14 cellular contexts compared by ENCODE assay signal in the genomic region with DNA sequence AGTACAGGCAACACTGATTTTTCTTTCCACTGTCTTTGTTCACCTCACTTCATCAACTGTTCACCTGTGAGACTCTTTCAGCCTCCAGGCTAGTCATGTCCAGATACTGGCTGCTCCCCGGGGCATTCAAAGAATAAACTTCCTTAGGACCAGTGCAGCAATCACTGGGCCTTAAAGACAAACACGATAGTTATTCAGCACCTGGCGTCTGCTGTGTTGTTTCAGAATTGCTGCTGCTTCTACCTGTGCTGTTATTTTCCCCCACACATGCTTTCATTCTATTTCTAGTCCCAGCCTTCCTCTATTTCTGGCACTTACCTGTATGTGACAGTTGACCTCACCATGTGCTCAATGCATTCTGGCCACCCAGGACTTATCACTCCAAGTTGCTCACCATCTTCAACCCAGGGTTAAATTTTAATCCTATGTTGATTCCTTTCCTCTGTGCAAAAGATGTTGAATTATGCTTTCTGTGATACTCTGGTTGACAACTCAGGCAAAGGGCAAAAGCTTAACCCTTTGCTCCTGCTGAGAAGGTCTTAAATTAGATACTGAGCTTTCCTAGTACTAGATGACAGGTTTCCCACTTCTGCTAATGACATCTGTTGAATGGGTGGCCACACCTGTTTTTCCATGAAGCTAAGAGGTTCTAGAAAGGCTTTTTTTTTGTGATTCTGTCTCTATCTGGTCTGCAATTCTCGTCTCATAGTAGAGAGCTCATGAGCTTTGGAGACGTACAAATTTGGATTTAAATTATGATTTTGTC. TPM values are rescaled to one million over a fixed set of nuclear protein-coding genes. Genes with fewer than 3 reads are reported as not detected.
DNase-seq lines count a peak whose midpoint lies in the region; ATAC-seq lines count a peak whose summit lies in the region.
"Had no signal": no experiment of that assay in that cellular context is flagged by ENCODE, and none has a peak within 500 bp of the region (broad histone marks: within the 10 kb centered on the region; RNA-seq: fewer than 3 reads in every experiment).

No MANE protein-coding gene starts in this region.

- WGBS in mesenchymal stem cell = 90% methylated on average over 5 of the region's 5 CpGs

- H2BK12ac ChIP-seq in mesenchymal stem cell (ENCODE audit: low read length in 2 of 2) = no peak overlapping the region

- H3K9ac ChIP-seq in mesenchymal stem cell (ENCODE audit: low read length) = no peak overlapping the region

- no peak overlapping the region for H3K4ac ChIP-seq in mesenchymal stem cell (ENCODE audit: low read depth in 1 of 2, low read length in 2 of 2)

- H2AK5ac ChIP-seq in mesenchymal stem cell (ENCODE audit: low read length, severe bottlenecking) = peak overlapping the region; percentile 75

- H2AFZ ChIP-seq in mesenchymal stem cell (ENCODE audit: low read depth, low read length) = no peak overlapping the region

- H3K27ac ChIP-seq in mesenchymal stem cell (ENCODE audit: low read length, poor library complexity, severe bottlenecking) = no peak overlapping the region
- H3K27ac ChIP-seq: gastrocnemius medialis, thoracic aorta had no signal

- H3K18ac ChIP-seq in mesenchymal stem cell (ENCODE audit: low read depth in 1 of 2, low read length in 2 of 2) = no peak overlapping the region

- H4K8ac ChIP-seq in mesenchymal stem cell (ENCODE audit: low read length) = no peak overlapping the region

- peak; percentile 47 for ATAC-seq in GM18868 (IDR thresholded peaks at IDR 0.05; ENCODE audit: unreplicated experiment)
- peak; percentile 84 for ATAC-seq in GM21717 (IDR thresholded peaks at IDR 0.05; ENCODE audit: unreplicated experiment)
- ATAC-seq in HG03442 (IDR thresholded peaks at IDR 0.05; ENCODE audit: unreplicated experiment) = peak; percentile 51
- no peak for ATAC-seq in activated CD4-positive, CD25-positive, alpha-beta regulatory T cell treated with anti-CD3 and anti-CD28 coated beads, Interleukin-2, amount 50 U/mL, for 24 hours
- ATAC-seq: gastrocnemius medialis, right cardiac atrium had no signal

- DNase-seq in mesenchymal stem cell = no peak
- DNase-seq in GF-D8 (lab: John Stamatoyannopoulos, UW) = no peak
- no peak for DNase-seq in islet precursor cell
- DNase-seq: activated CD4-positive, alpha-beta memory T cell treated with anti-CD3 and anti-CD28 coated beads, Interleukin-2, amount 10 ng/mL, durations not matched to agents 7 days and 5 days; DMS79; gastrocnemius medialis; KBM-7; NCI-H526 treated with DMSO at 0.1 percent for 48 hours; right cardiac atrium had no signal

- H3K36me3 ChIP-seq in mesenchymal stem cell (ENCODE audit: control insufficient read depth in 1 of 2, insufficient read depth in 2 of 2, low read depth in 1 of 2, low read length in 2 of 2) = no peaks in the 10 kb centered on the region
- H3K36me3 ChIP-seq: gastrocnemius medialis, thoracic aorta had no signal

- no peak overlapping the region for H2BK120ac ChIP-seq in mesenchymal stem cell (ENCODE audit: low read depth, low read length)

- H3K4me1 ChIP-seq in mesenchymal stem cell (ENCODE audit: control insufficient read depth, insufficient read depth, low read depth, low read length) = peaks cover 3% of the 10 kb centered on the region
- H3K4me1 ChIP-seq: gastrocnemius medialis had no signal

- no peak overlapping the region for H3K4me2 ChIP-seq in mesenchymal stem cell (ENCODE audit: low read length, poor library complexity, severe bottlenecking)

- no peaks in the 10 kb centered on the region for H3K9me3 ChIP-seq in mesenchymal stem cell (ENCODE audit: control insufficient read depth, low read length)
- H3K9me3 ChIP-seq: gastrocnemius medialis, thoracic aorta had no signal

- H3K79me1 ChIP-seq in mesenchymal stem cell (replicated peaks; ENCODE audit: low read length, poor library complexity, severe bottlenecking) = no peaks in the 10 kb centered on the region

- no peak overlapping the region for H4K91ac ChIP-seq in mesenchymal stem cell (ENCODE audit: low read length)

- H3K27me3 ChIP-seq in mesenchymal stem cell (ENCODE audit: control insufficient read depth in 1 of 2, insufficient read depth in 1 of 2, low read length in 2 of 2) = no peaks in the 10 kb centered on the region
- H3K27me3 ChIP-seq: gastrocnemius medialis had no signal

- no peak overlapping the region for H3K4me3 ChIP-seq in mesenchymal stem cell (ENCODE audit: insufficient read depth in 1 of 2, low read depth in 1 of 2, low read length in 2 of 2)
- H3K4me3 ChIP-seq: gastrocnemius medialis, thoracic aorta had no signal

- H2BK5ac ChIP-seq in mesenchymal stem cell (ENCODE audit: low read depth, low read length, poor library complexity, severe bottlenecking) = no peak overlapping the region

- H3K23ac ChIP-seq in mesenchymal stem cell (ENCODE audit: low read length in 2 of 2) = no peak overlapping the region

- H2BK15ac ChIP-seq in mesenchymal stem cell (ENCODE audit: low read depth, poor library complexity, severe bottlenecking) = no peak overlapping the region

- H3K14ac ChIP-seq in mesenchymal stem cell (ENCODE audit: low read length in 2 of 2) = no peak overlapping the region

RNA-seq across cellular contexts. Expression of a gene that starts 41.4 kb away (rescaled TPM):
- 0.01 TPM for polyA plus RNA-seq in mesenchymal stem cell (2013, experiment 1 of 2)
- polyA plus RNA-seq in mesenchymal stem cell (2013, experiment 2 of 2) = not detected

Comparison
In these comparisons a context has a peak if more than half of its experiments do, and no peak if none do; other contexts are left out.
1. ATAC-seq: peak in GM18868 (single experiment), GM21717 (single experiment) and HG03442 (single experiment); none in activated CD4-positive, CD25-positive, alpha-beta regulatory T cell treated with anti-CD3 and anti-CD28 coated beads, Interleukin-2, amount 50 U/mL, for 24 hours (0 of 2).